1 cellular context compared by ENCODE assay signal in genomic region chr4:82373816-82374740, GRCh38.
TF ChIP-seq lines count a peak whose summit lies in the region.

TSS of gene HNRNPD (minus strand) at chr4:82373991. CDS start at chr4:82373678, 313 bp downstream.

TF ChIP-seq in GM12878, 131 proteins besides CTCF, POLR2A, EP300 and RAD21 (continued from another document and continues in another):
- TF ChIP-seq HSF1 (IDR thresholded peaks at IDR 0.05; ENCODE audit: low read depth, low read length): no peak
- peak; percentile 81; the same call in 1 of the 2 replicates for TF ChIP-seq ESRRA (IDR thresholded peaks at IDR 0.05; ENCODE audit: low read length)
- no peak for TF ChIP-seq STAT3 (IDR thresholded peaks at IDR 0.05; ENCODE audit: low read depth, low read length)
- no peak for TF ChIP-seq ZNF274 (IDR thresholded peaks at IDR 0.05; ENCODE audit: insufficient read depth, insufficient read length)
- TF ChIP-seq CEBPB (IDR thresholded peaks at IDR 0.05; ENCODE audit: borderline replicate concordance in 1 of 2, low read depth in 2 of 2, low read length in 2 of 2): no peak
- no peak for TF ChIP-seq SP1 (IDR thresholded peaks at IDR 0.05; ENCODE audit: low read depth, low read length)
- peak; percentile 93 for TF ChIP-seq GATAD2B (conservative IDR thresholded peaks at IDR 0.05; ENCODE audit: low read depth)
- TF ChIP-seq FOXK2 (IDR thresholded peaks at IDR 0.05): no peak
- TF ChIP-seq PKNOX1 (IDR thresholded peaks at IDR 0.05): peak; percentile 72
- no peak for TF ChIP-seq NFYA (IDR thresholded peaks at IDR 0.05; ENCODE audit: borderline replicate concordance, low read depth, low read length)
- TF ChIP-seq SMARCA5 (IDR thresholded peaks at IDR 0.05): peak; percentile 67; the same call in 1 of the 2 replicates
- TF ChIP-seq ZNF24 (IDR thresholded peaks at IDR 0.05): 0 out of 2 replicates have a peak, but pooled peaks have one; percentile 14
- TF ChIP-seq TBL1XR1 (IDR thresholded peaks at IDR 0.05; ENCODE audit: low read depth, low read length): peak; percentile 71
- no peak for TF ChIP-seq JUNB (IDR thresholded peaks at IDR 0.05)
- TF ChIP-seq EZH2 (IDR thresholded peaks at IDR 0.05; ENCODE audit: borderline replicate concordance, control insufficient read depth, low read depth, low read length): no peak
- TF ChIP-seq BHLHE40 (IDR thresholded peaks at IDR 0.05; ENCODE audit: borderline replicate concordance in 1 of 2, low read depth in 2 of 2, low read length in 1 of 2): peak; percentile 94 to 96
- 0 out of 2 replicates have a peak, but pooled peaks have one; percentile 22 for TF ChIP-seq MEF2A (IDR thresholded peaks at IDR 0.05; ENCODE audit: insufficient read depth, low read depth, low read length)
- no peak; the same call in 1 of the 2 replicates for TF ChIP-seq RFX5 (IDR thresholded peaks at IDR 0.05; ENCODE audit: low read depth, low read length)
- TF ChIP-seq LARP7 (IDR thresholded peaks at IDR 0.05): peak; percentile 95
- peak; percentile 71; the same call in 1 of the 2 replicates for TF ChIP-seq ATF3 (IDR thresholded peaks at IDR 0.05; ENCODE audit: borderline replicate concordance, extremely low read depth, low read depth, low read length)
- no peak for TF ChIP-seq CUX1 (IDR thresholded peaks at IDR 0.05; ENCODE audit: insufficient replicate concordance, low read depth, low read length)
- TF ChIP-seq MYC (IDR thresholded peaks at IDR 0.05; ENCODE audit: insufficient read depth, insufficient read length, insufficient replicate concordance, low read length, severe bottlenecking): peak; percentile 87
- TF ChIP-seq JUND (IDR thresholded peaks at IDR 0.05; ENCODE audit: low read depth, low read length): no peak
- peak; percentile 97 for TF ChIP-seq IKZF1 (conservative IDR thresholded peaks at IDR 0.05)
- TF ChIP-seq KDM1A (IDR thresholded peaks at IDR 0.05; ENCODE audit: borderline replicate concordance): no peak
- peak; percentile 69 for TF ChIP-seq MXI1 (IDR thresholded peaks at IDR 0.05; ENCODE audit: low read depth, low read length)
- TF ChIP-seq PAX8 (IDR thresholded peaks at IDR 0.05): no peak
- no peak for TF ChIP-seq ZNF687 (IDR thresholded peaks at IDR 0.05)
- no peak for TF ChIP-seq HDAC6 (IDR thresholded peaks at IDR 0.05; ENCODE audit: unreplicated experiment)
- peak; percentile 49 to 98 for TF ChIP-seq EGR1 (IDR thresholded peaks at IDR 0.05; ENCODE audit: borderline replicate concordance in 1 of 2, low read depth in 2 of 2, low read length in 2 of 2)
- peak; percentile 61 for TF ChIP-seq HCFC1 (IDR thresholded peaks at IDR 0.05; ENCODE audit: low read length)
- peak; percentile 67; the same call in 1 of the 2 replicates for TF ChIP-seq POLR2AphosphoS2 (IDR thresholded peaks at IDR 0.05; ENCODE audit: low read depth, low read length)
- TF ChIP-seq POU2F2 (IDR thresholded peaks at IDR 0.05; ENCODE audit: borderline replicate concordance, low read depth, low read length): peak; percentile 80; the same call in 1 of the 3 replicates
- TF ChIP-seq NFXL1 (IDR thresholded peaks at IDR 0.05; ENCODE audit: borderline replicate concordance): no peak
- TF ChIP-seq SUPT20H (IDR thresholded peaks at IDR 0.05; ENCODE audit: borderline replicate concordance, control insufficient read depth, low read depth, low read length): no peak
- peak; percentile 60; the same call in 1 of the 2 replicates for TF ChIP-seq TCF3 (IDR thresholded peaks at IDR 0.05; ENCODE audit: borderline replicate concordance, insufficient read depth, low read depth, low read length)
- TF ChIP-seq BRCA1 (IDR thresholded peaks at IDR 0.05; ENCODE audit: low read depth, low read length): peak; percentile 24; the same call in 1 of the 2 replicates
- TF ChIP-seq SUZ12 (IDR thresholded peaks at IDR 0.05; ENCODE audit: unreplicated experiment): no peak
- TF ChIP-seq PML (IDR thresholded peaks at IDR 0.05; ENCODE audit: low read length): peak; percentile 93
- TF ChIP-seq POLR2AphosphoS5 (IDR thresholded peaks at IDR 0.05; ENCODE audit: low read length): peak; percentile 89
- peak; percentile 22 for TF ChIP-seq SMAD1 (IDR thresholded peaks at IDR 0.05; ENCODE audit: low read depth, partially characterized antibody)
- peak; percentile 95; the same call in 1 of the 2 replicates for TF ChIP-seq RCOR1 (conservative IDR thresholded peaks at IDR 0.05; ENCODE audit: low read depth, low read length)
- peak; percentile 74 for TF ChIP-seq EED (IDR thresholded peaks at IDR 0.05; ENCODE audit: low read depth)
- peak; percentile 83 for TF ChIP-seq CREM (IDR thresholded peaks at IDR 0.05; ENCODE audit: low read depth)
- no peak for TF ChIP-seq SKIL (IDR thresholded peaks at IDR 0.05; ENCODE audit: low read depth, poor library complexity, severe bottlenecking)
- TF ChIP-seq CHD1 (IDR thresholded peaks at IDR 0.05; ENCODE audit: low read depth, low read length): no peak
- TF ChIP-seq YBX1 (IDR thresholded peaks at IDR 0.05): no peak
- no peak for TF ChIP-seq ZNF622 (IDR thresholded peaks at IDR 0.05)
- TF ChIP-seq RB1 (IDR thresholded peaks at IDR 0.05; ENCODE audit: borderline replicate concordance): peak; percentile 75; the same call in 1 of the 2 replicates
- TF ChIP-seq YY1 (IDR thresholded peaks at IDR 0.05; ENCODE audit: low read depth, low read length): peak; percentile 99
- TF ChIP-seq ZZZ3 (IDR thresholded peaks at IDR 0.05; ENCODE audit: control insufficient read depth, insufficient read length, low read depth): no peak
- TF ChIP-seq RELB (IDR thresholded peaks at IDR 0.05; ENCODE audit: low read depth): peak; percentile 94
